14 cellular contexts compared by ENCODE assay signal in genomic region chr12:49588281-49588680, GRCh38. TPM values are rescaled to one million over a fixed set of nuclear protein-coding genes. Genes with fewer than 3 reads are reported as not detected.
DNase-seq lines count a peak whose midpoint lies in the region; ATAC-seq and TF ChIP-seq lines count a peak whose summit lies in the region.
"Had no signal": no experiment of that assay in that cellular context is flagged by ENCODE, and none has a peak within 500 bp of the region (broad histone marks: within the 10 kb centered on the region; RNA-seq: fewer than 3 reads in every experiment).

No MANE protein-coding gene starts in this region.

- H3K9me3 ChIP-seq in uterus, result no peaks in the 10 kb centered on the region
- H3K9me3 ChIP-seq: BE2C, Caco-2 had no signal

- no peak for TF ChIP-seq POLR2A in uterus (IDR thresholded peaks at IDR 0.05)

- H3K4me3 Mint-ChIP-seq in activated CD8-positive, alpha-beta T cell treated with anti-CD3 and anti-CD28 coated beads, Interleukin-2, amount 10 ng/mL, durations not matched to agents 7 days and 5 days, result no peak overlapping the region
- H3K4me3 Mint-ChIP-seq in activated CD8-positive, alpha-beta T cell treated with anti-CD3 and anti-CD28 coated beads for 36 hours, result no peak overlapping the region
- H3K4me3 Mint-ChIP-seq in endothelial cell (ENCODE audit: unreplicated experiment) (no peak overlapping the region), neural crest cell (no peak overlapping the region)
- H3K4me3 Mint-ChIP-seq in activated CD4-positive, alpha-beta memory T cell treated with anti-CD3 and anti-CD28 coated beads for 36 hours, result no peak overlapping the region
- H3K4me3 Mint-ChIP-seq: CD8-positive, alpha-beta memory T cell had no signal

- DNase-seq in activated CD8-positive, alpha-beta T cell treated with anti-CD3 and anti-CD28 coated beads, Interleukin-2, amount 10 ng/mL, durations not matched to agents 7 days and 5 days, result no peak
- no peak for DNase-seq in activated CD8-positive, alpha-beta T cell treated with anti-CD3 and anti-CD28 coated beads for 36 hours
- DNase-seq in endothelial cell (ENCODE audit: low spot score) (no peak), neural crest cell (ENCODE audit: low read depth, low spot score) (no peak), GOT3 (lab: John Stamatoyannopoulos, UW) (no peak), uterus (no peak)
- DNase-seq in activated CD4-positive, alpha-beta memory T cell treated with anti-CD3 and anti-CD28 coated beads for 36 hours, result no peak
- DNase-seq: 8988T; Caco-2; CD8-positive, alpha-beta memory T cell; DMS53; GF-D8 had no signal

- peaks cover 10% of the 10 kb centered on the region for H3K36me3 Mint-ChIP-seq in activated CD8-positive, alpha-beta T cell treated with anti-CD3 and anti-CD28 coated beads, Interleukin-2, amount 10 ng/mL, durations not matched to agents 7 days and 5 days (ENCODE audit: low read depth)
- H3K36me3 Mint-ChIP-seq in activated CD8-positive, alpha-beta T cell treated with anti-CD3 and anti-CD28 coated beads for 36 hours (ENCODE audit: low read depth), result peaks cover 25% of the 10 kb centered on the region
- H3K36me3 Mint-ChIP-seq in endothelial cell (ENCODE audit: low read depth, unreplicated experiment), result peaks cover 15% of the 10 kb centered on the region
- no peaks in the 10 kb centered on the region for H3K36me3 Mint-ChIP-seq in neural crest cell (ENCODE audit: low read depth)
- H3K36me3 Mint-ChIP-seq in activated CD4-positive, alpha-beta memory T cell treated with anti-CD3 and anti-CD28 coated beads for 36 hours, result peaks cover 14% of the 10 kb centered on the region

- intact Hi-C loops in activated CD8-positive, alpha-beta T cell treated with anti-CD3 and anti-CD28 coated beads for 36 hours (cut with micrococcal nuclease), result no loop called here
- intact Hi-C loops in activated CD4-positive, alpha-beta memory T cell treated with anti-CD3 and anti-CD28 coated beads for 36 hours (cut with micrococcal nuclease), result no loop called here
- intact Hi-C loops in uterus (cut with DNase I; ENCODE audit: low total_unique reads), result no loop called here

- no peaks in the 10 kb centered on the region for H3K27me3 ChIP-seq in uterus
- H3K27me3 ChIP-seq: BE2C had no signal

- H3K9me3 Mint-ChIP-seq in activated CD8-positive, alpha-beta T cell treated with anti-CD3 and anti-CD28 coated beads, Interleukin-2, amount 10 ng/mL, durations not matched to agents 7 days and 5 days (ENCODE audit: insufficient read depth), result no peaks in the 10 kb centered on the region
- peaks cover 1% of the 10 kb centered on the region for H3K9me3 Mint-ChIP-seq in activated CD8-positive, alpha-beta T cell treated with anti-CD3 and anti-CD28 coated beads for 36 hours
- no peaks in the 10 kb centered on the region for H3K9me3 Mint-ChIP-seq in endothelial cell (ENCODE audit: unreplicated experiment)
- no peaks in the 10 kb centered on the region for H3K9me3 Mint-ChIP-seq in neural crest cell
- no peaks in the 10 kb centered on the region for H3K9me3 Mint-ChIP-seq in activated CD4-positive, alpha-beta memory T cell treated with anti-CD3 and anti-CD28 coated beads for 36 hours

- H3K27ac ChIP-seq in uterus, result no peak overlapping the region

- CTCF ChIA-PET in activated CD8-positive, alpha-beta T cell treated with anti-CD3 and anti-CD28 coated beads, Interleukin-2, amount 10 ng/mL, durations not matched to agents 7 days and 5 days (lab: Charles Lee), result no interaction called here
- CTCF ChIA-PET in activated CD8-positive, alpha-beta T cell treated with anti-CD3 and anti-CD28 coated beads for 36 hours (lab: Charles Lee), result interaction anchor here (1.0 to 1.1 kb wide), 2 partner anchors 8 to 230 kb away, joined by 3 to 4 read pairs; no protein-coding TSS in a partner anchor
- CTCF ChIA-PET in activated CD4-positive, alpha-beta memory T cell treated with anti-CD3 and anti-CD28 coated beads for 36 hours (lab: Charles Lee), result interaction anchor here (1.6 kb wide), 1 partner anchor 8 kb away, joined by 5 read pairs; no protein-coding TSS in a partner anchor

- POLR2A ChIA-PET in activated CD8-positive, alpha-beta T cell treated with anti-CD3 and anti-CD28 coated beads, Interleukin-2, amount 10 ng/mL, durations not matched to agents 7 days and 5 days (lab: Charles Lee), result no interaction called here
- POLR2A ChIA-PET in activated CD8-positive, alpha-beta T cell treated with anti-CD3 and anti-CD28 coated beads for 36 hours (lab: Charles Lee), result no interaction called here
- POLR2A ChIA-PET in activated CD4-positive, alpha-beta memory T cell treated with anti-CD3 and anti-CD28 coated beads for 36 hours (lab: Charles Lee), result no interaction called here

- no peaks in the 10 kb centered on the region for H3K4me1 ChIP-seq in uterus

- H3K27me3 Mint-ChIP-seq in activated CD8-positive, alpha-beta T cell treated with anti-CD3 and anti-CD28 coated beads, Interleukin-2, amount 10 ng/mL, durations not matched to agents 7 days and 5 days (ENCODE audit: low read depth), result no peaks in the 10 kb centered on the region
- no peaks in the 10 kb centered on the region for H3K27me3 Mint-ChIP-seq in activated CD8-positive, alpha-beta T cell treated with anti-CD3 and anti-CD28 coated beads for 36 hours
- H3K27me3 Mint-ChIP-seq in endothelial cell (ENCODE audit: unreplicated experiment) (peaks cover 6% of the 10 kb centered on the region), neural crest cell (ENCODE audit: low read depth) (no peaks in the 10 kb centered on the region)
- no peaks in the 10 kb centered on the region for H3K27me3 Mint-ChIP-seq in activated CD4-positive, alpha-beta memory T cell treated with anti-CD3 and anti-CD28 coated beads for 36 hours
- H3K27me3 Mint-ChIP-seq: CD8-positive, alpha-beta memory T cell had no signal

- peaks cover 6% of the 10 kb centered on the region for H3K4me1 Mint-ChIP-seq in activated CD8-positive, alpha-beta T cell treated with anti-CD3 and anti-CD28 coated beads, Interleukin-2, amount 10 ng/mL, durations not matched to agents 7 days and 5 days (ENCODE audit: low read depth)
- H3K4me1 Mint-ChIP-seq in activated CD8-positive, alpha-beta T cell treated with anti-CD3 and anti-CD28 coated beads for 36 hours (ENCODE audit: low read depth), result no peaks in the 10 kb centered on the region
- H3K4me1 Mint-ChIP-seq in endothelial cell (ENCODE audit: unreplicated experiment) (peaks cover 14% of the 10 kb centered on the region), neural crest cell (peaks cover 5% of the 10 kb centered on the region)
- no peaks in the 10 kb centered on the region for H3K4me1 Mint-ChIP-seq in activated CD4-positive, alpha-beta memory T cell treated with anti-CD3 and anti-CD28 coated beads for 36 hours (ENCODE audit: low read depth)

- TF ChIP-seq CTCF in activated CD8-positive, alpha-beta T cell treated with anti-CD3 and anti-CD28 coated beads for 36 hours (IDR thresholded peaks at IDR 0.05), result no peak
- TF ChIP-seq CTCF in endothelial cell (IDR thresholded peaks at IDR 0.05; ENCODE audit: unreplicated experiment) (no peak), neural crest cell (conservative IDR thresholded peaks at IDR 0.05) (no peak), uterus (IDR thresholded peaks at IDR 0.05) (no peak)

- peak; percentile 33 for ATAC-seq in activated CD8-positive, alpha-beta T cell treated with anti-CD3 and anti-CD28 coated beads, Interleukin-2, amount 10 ng/mL, durations not matched to agents 7 days and 5 days
- ATAC-seq in activated CD8-positive, alpha-beta T cell treated with anti-CD3 and anti-CD28 coated beads for 36 hours, result no peak
- ATAC-seq in GM19351 (IDR thresholded peaks at IDR 0.05; ENCODE audit: unreplicated experiment), result no peak

- H3K27ac Mint-ChIP-seq in activated CD8-positive, alpha-beta T cell treated with anti-CD3 and anti-CD28 coated beads, Interleukin-2, amount 10 ng/mL, durations not matched to agents 7 days and 5 days, result no peak overlapping the region
- no peak overlapping the region for H3K27ac Mint-ChIP-seq in activated CD8-positive, alpha-beta T cell treated with anti-CD3 and anti-CD28 coated beads for 36 hours
- H3K27ac Mint-ChIP-seq in endothelial cell (ENCODE audit: unreplicated experiment) (peak overlapping the region; percentile 24), neural crest cell (ENCODE audit: unreplicated experiment) (peak overlapping the region; percentile 29)
- H3K27ac Mint-ChIP-seq in activated CD4-positive, alpha-beta memory T cell treated with anti-CD3 and anti-CD28 coated beads for 36 hours, result no peak overlapping the region
- H3K27ac Mint-ChIP-seq: CD8-positive, alpha-beta memory T cell had no signal

- no peak overlapping the region for H3K4me3 ChIP-seq in uterus

- no peaks in the 10 kb centered on the region for H3K36me3 ChIP-seq in uterus

RNA-seq across cellular contexts. Expression of gene FAM186B, which starts 17.2 kb away (rescaled TPM):
- total RNA-seq in activated CD8-positive, alpha-beta T cell treated with anti-CD3 and anti-CD28 coated beads, Interleukin-2, amount 10 ng/mL, durations not matched to agents 7 days and 5 days, result under 1 TPM; 0.18 to 0.21 TPM
- total RNA-seq in activated CD8-positive, alpha-beta T cell treated with anti-CD3 and anti-CD28 coated beads for 36 hours, result not detected
- 1.9 TPM for total RNA-seq in endothelial cell (ENCODE audit: unreplicated experiment)
- total RNA-seq in neural crest cell, result 0.28 TPM in 1 of 2 replicates, not detected in the other
- not detected for total RNA-seq in activated CD4-positive, alpha-beta memory T cell treated with anti-CD3 and anti-CD28 coated beads for 36 hours
- total RNA-seq in uterus, result under 1 TPM in 3 of 4 donors, not detected in 1; 0.21 to 0.77 (median 0.30) TPM

RNA-seq across cellular contexts. Expression of gene MCRS1, which starts 20.3 kb away (rescaled TPM):
- 10 to 100 TPM; 85.9 to 86.1 TPM for total RNA-seq in activated CD8-positive, alpha-beta T cell treated with anti-CD3 and anti-CD28 coated beads, Interleukin-2, amount 10 ng/mL, durations not matched to agents 7 days and 5 days
- total RNA-seq in activated CD8-positive, alpha-beta T cell treated with anti-CD3 and anti-CD28 coated beads for 36 hours, result 10 to 100 TPM; 57.1 to 61.1 TPM
- 60.8 TPM for total RNA-seq in endothelial cell (ENCODE audit: unreplicated experiment)
- 89.6 and 95.3 TPM in 2 replicates for total RNA-seq in neural crest cell
- total RNA-seq in activated CD4-positive, alpha-beta memory T cell treated with anti-CD3 and anti-CD28 coated beads for 36 hours, result 10 to 100 TPM; 52.3 to 56.8 TPM
- 10 to 100 TPM; 20.0 to 81.2 (median 50.4) TPM for total RNA-seq in uterus

RNA-seq across cellular contexts. Expression of gene PRPF40B, which starts 35.1 kb away (rescaled TPM):
- total RNA-seq in activated CD8-positive, alpha-beta T cell treated with anti-CD3 and anti-CD28 coated beads, Interleukin-2, amount 10 ng/mL, durations not matched to agents 7 days and 5 days, result 10 to 100 TPM; 14.4 to 14.6 TPM
- total RNA-seq in activated CD8-positive, alpha-beta T cell treated with anti-CD3 and anti-CD28 coated beads for 36 hours, result 1 to 10 TPM; 4.9 to 5.6 TPM
- total RNA-seq in endothelial cell (ENCODE audit: unreplicated experiment) (9.2 TPM), neural crest cell (24.4 and 27.0 TPM in 2 replicates), uterus (10 to 100 TPM; 17.4 to 72.9 (median 25.4) TPM)
- 1 to 10 TPM; 6.2 to 8.9 TPM for total RNA-seq in activated CD4-positive, alpha-beta memory T cell treated with anti-CD3 and anti-CD28 coated beads for 36 hours

RNA-seq across cellular contexts. Expression of gene KCNH3, which starts 49.5 kb away (rescaled TPM):
- 1 to 10 TPM; 5.1 to 5.3 TPM for total RNA-seq in activated CD8-positive, alpha-beta T cell treated with anti-CD3 and anti-CD28 coated beads, Interleukin-2, amount 10 ng/mL, durations not matched to agents 7 days and 5 days
- total RNA-seq in activated CD8-positive, alpha-beta T cell treated with anti-CD3 and anti-CD28 coated beads for 36 hours, result 1 to 10 TPM; 8.0 to 9.1 TPM
- 0.15 TPM for total RNA-seq in endothelial cell (ENCODE audit: unreplicated experiment)
- total RNA-seq in neural crest cell, result 0.16 and 0.34 TPM in 2 replicates
- total RNA-seq in activated CD4-positive, alpha-beta memory T cell treated with anti-CD3 and anti-CD28 coated beads for 36 hours, result 1 to 10 TPM; 1.2 to 1.3 TPM
- 1 to 10 TPM in 1 of 4 donors, under 1 TPM in 2, not detected in 1; under 0.01 to 1.7 (median 0.43) TPM for total RNA-seq in uterus

Comparison
In these comparisons a context has a peak if more than half of its experiments do, and no peak if none do; other contexts are left out.
1. H3K27ac Mint-ChIP-seq: peak in endothelial cell (single experiment) and neural crest cell (single experiment); none in activated CD8-positive, alpha-beta T cell treated with anti-CD3 and anti-CD28 coated beads, Interleukin-2, amount 10 ng/mL, durations not matched to agents 7 days and 5 days (single experiment), activated CD8-positive, alpha-beta T cell treated with anti-CD3 and anti-CD28 coated beads for 36 hours (single experiment) and activated CD4-positive, alpha-beta memory T cell treated with anti-CD3 and anti-CD28 coated beads for 36 hours (single experiment).